ENCODE assay signal across 29 cellular contexts in genomic region chr2:11665510-11666362, GRCh38. TPM values are rescaled to one million over a fixed set of nuclear protein-coding genes. Genes with fewer than 3 reads are reported as not detected.
"Had no signal": no experiment of that assay in that cellular context is flagged by ENCODE, and none has a peak within 500 bp of the region (broad histone marks: within the 10 kb centered on the region; RNA-seq: fewer than 3 reads in every experiment).

No MANE protein-coding gene starts in this region.

- H3K36me3 ChIP-seq: adrenal gland had no signal

- H3K4me3 Mint-ChIP-seq: activated B cell treated with CpG ODN at 0.5 μM for 24 hours; activated CD4-positive, alpha-beta T cell treated with anti-CD3 and anti-CD28 coated beads, Interleukin-2, amount 10 ng/mL, durations not matched to agents 24 days and 14 days; activated naive CD8-positive, alpha-beta T cell treated with anti-CD3 and anti-CD28 coated beads, Interleukin-2, amount 10 ng/mL, durations not matched to agents 7 days and 5 days; activated T-helper 17 cell treated with anti-CD3 and anti-CD28 coated beads, Interleukin-2, amount 50 U/mL, for 72 hours; central memory CD8-positive, alpha-beta T cell; T-helper 17 cell had no signal

- H3K27ac Mint-ChIP-seq: activated B cell treated with CpG ODN at 0.5 μM for 24 hours; activated CD4-positive, alpha-beta T cell treated with anti-CD3 and anti-CD28 coated beads, Interleukin-2, amount 10 ng/mL, durations not matched to agents 24 days and 14 days; activated naive CD8-positive, alpha-beta T cell treated with anti-CD3 and anti-CD28 coated beads, Interleukin-2, amount 10 ng/mL, durations not matched to agents 7 days and 5 days; activated T-helper 17 cell treated with anti-CD3 and anti-CD28 coated beads, Interleukin-2, amount 50 U/mL, for 72 hours; T-helper 17 cell had no signal

- ATAC-seq: activated T-helper 17 cell treated with anti-CD3 and anti-CD28 coated beads, Interleukin-2, amount 50 U/mL, for 72 hours; body of pancreas; K562; T-helper 17 cell had no signal

- H3K4me3 ChIP-seq: adrenal gland, body of pancreas, K562 had no signal

- H3K36me3 Mint-ChIP-seq: activated naive CD8-positive, alpha-beta T cell treated with anti-CD3 and anti-CD28 coated beads, Interleukin-2, amount 10 ng/mL, durations not matched to agents 7 days and 5 days had no signal

- H3K4me1 Mint-ChIP-seq: activated T-helper 17 cell treated with anti-CD3 and anti-CD28 coated beads, Interleukin-2, amount 50 U/mL, for 72 hours had no signal

- H3K27me3 ChIP-seq: adrenal gland, body of pancreas had no signal

- H3K9me3 ChIP-seq: adrenal gland, body of pancreas had no signal

- DNase-seq: activated B cell treated with CpG ODN at 0.5 μM for 24 hours; activated CD4-positive, alpha-beta T cell treated with anti-CD3 and anti-CD28 coated beads for 1 hour; activated CD4-positive, alpha-beta T cell treated with anti-CD3 and anti-CD28 coated beads, Interleukin-2, amount 10 ng/mL, durations not matched to agents 24 days and 14 days; activated CD4-positive, alpha-beta T cell treated with anti-CD3 and anti-CD28 coated beads, Interleukin-2, amount 50 U/mL, for 48 hours; activated gamma-delta T cell treated with Interleukin-2 at 50 U/mL for 16 hours; activated naive CD4-positive, alpha-beta T cell treated with anti-CD3 and anti-CD28 coated beads, Interleukin-2, amount 50 U/mL, for 16 hours; activated naive CD8-positive, alpha-beta T cell treated with anti-CD3 and anti-CD28 coated beads, Interleukin-2, amount 10 ng/mL, durations not matched to agents 7 days and 5 days; activated T-cell treated with anti-CD3 and anti-CD28 coated beads for 4 hours; activated T-cell treated with anti-CD3 and anti-CD28 coated beads, Interleukin-2, amount 50 U/mL, for 48 hours; adrenal gland; aorta; body of pancreas; Karpas-422; MM.1S; NCI-H1105; NCI-H1436; NCI-H1694 treated with DMSO at 0.1 percent for 48 hours; NCI-H2029 treated with DMSO at 0.1 percent for 48 hours; NCI-H345; NCI-H510A; NCI-H526 treated with DMSO at 0.1 percent for 48 hours; NCI-H82; SIG-M5; T-helper 17 cell; T-helper 9 cell had no signal

- H3K27ac ChIP-seq: adrenal gland, body of pancreas had no signal

RNA-seq across cellular contexts. Expression of gene NTSR2, which starts 4.3 kb away (rescaled TPM):
- total RNA-seq: activated B cell treated with CpG ODN at 0.5 μM for 24 hours; activated CD4-positive, alpha-beta T cell treated with anti-CD3 and anti-CD28 coated beads, Interleukin-2, amount 10 ng/mL, durations not matched to agents 24 days and 14 days; activated naive CD8-positive, alpha-beta T cell treated with anti-CD3 and anti-CD28 coated beads, Interleukin-2, amount 10 ng/mL, durations not matched to agents 7 days and 5 days; activated T-helper 17 cell treated with anti-CD3 and anti-CD28 coated beads, Interleukin-2, amount 50 U/mL, for 72 hours; aorta; body of pancreas; bronchial epithelial cell; K562; T-helper 17 cell had no signal
- polyA plus RNA-seq: aorta, K562 had no signal
